In genomic region chr6:10073326-10073725, GRCh38 we compare ENCODE assay signal across 17 cellular contexts.
"Had no signal": no experiment of that assay in that cellular context is flagged by ENCODE, and none has a peak within 500 bp of the region (broad histone marks: within the 10 kb centered on the region; RNA-seq: fewer than 3 reads in every experiment).

No MANE protein-coding gene starts in this region.

- H3K27ac ChIP-seq: esophagus squamous epithelium, gastroesophageal sphincter, left ventricle myocardium inferior, lower lobe of right lung, ovary, right lobe of liver, spleen, tibial artery, upper lobe of left lung, uterus had no signal

- H3K4me1 ChIP-seq: esophagus squamous epithelium, gastroesophageal sphincter, left ventricle myocardium inferior, lower lobe of right lung, right lobe of liver, spleen, tibial artery, upper lobe of left lung, uterus had no signal

- H3K27me3 ChIP-seq: esophagus squamous epithelium, gastroesophageal sphincter, ovary, right lobe of liver, spleen, tibial artery, upper lobe of left lung, uterus had no signal

- DNase-seq: dermis blood vessel endothelial cell; esophagus squamous epithelium; foreskin fibroblast; glutamatergic neuron; left ventricle myocardium inferior; lower lobe of right lung; natural killer cell; ovary; right lobe of liver; spleen; stimulated activated CD4-positive, alpha-beta T cell treated with anti-CD3 and anti-CD28 coated beads, Interleukin-15, amount 100 ng/mL, for 24 hours; stimulated activated CD4-positive, alpha-beta T cell treated with anti-CD3 and anti-CD28 coated beads, Interleukin-1b, Interleukin-23, amount 100 ng/mL, for 48 hours; stimulated activated CD4-positive, alpha-beta T cell treated with anti-CD3 and anti-CD28 coated beads, Interleukin-4, amount 100 ng/mL, for 24 hours; tibial artery; upper lobe of left lung; uterus had no signal

- H3K4me3 ChIP-seq: esophagus squamous epithelium, gastroesophageal sphincter, left ventricle myocardium inferior, lower lobe of right lung, ovary, right lobe of liver, spleen, tibial artery, upper lobe of left lung, uterus had no signal

- H3K9me3 ChIP-seq: esophagus squamous epithelium, gastroesophageal sphincter, lower lobe of right lung, ovary, right lobe of liver, tibial artery, upper lobe of left lung, uterus had no signal

- H3K36me3 ChIP-seq: esophagus squamous epithelium, gastroesophageal sphincter, left ventricle myocardium inferior, lower lobe of right lung, ovary, right lobe of liver, spleen, tibial artery, upper lobe of left lung, uterus had no signal
